Comparison of ENCODE assay signal across 9 cellular contexts in genomic region chr19:6260912-6261636, GRCh38. TPM values are rescaled to one million over a fixed set of nuclear protein-coding genes. Genes with fewer than 3 reads are reported as not detected.
DNase-seq lines count a peak whose midpoint lies in the region; ATAC-seq, FAIRE-seq and TF ChIP-seq lines count a peak whose summit lies in the region.
"Had no signal": no experiment of that assay in that cellular context is flagged by ENCODE, and none has a peak within 500 bp of the region (broad histone marks: within the 10 kb centered on the region; RNA-seq: fewer than 3 reads in every experiment).

No MANE protein-coding gene starts in this region.

- peaks cover 58% of the 10 kb centered on the region for H3K36me3 Mint-ChIP-seq in CD4-positive, alpha-beta T cell (ENCODE audit: low read depth)
- H3K36me3 Mint-ChIP-seq in CD8-positive, alpha-beta memory T cell = peaks cover 0 to 73% (median 8%) of the 10 kb centered on the region in 3 donors

- H2BK20ac ChIP-seq in IMR-90 (ENCODE audit: low read depth, low read length) = no peak overlapping the region

- no peaks in the 10 kb centered on the region for H3K9me3 ChIP-seq in CD4-positive, alpha-beta T cell (ENCODE audit: control insufficient read depth, low read length)
- no peaks in the 10 kb centered on the region for H3K9me3 ChIP-seq in IMR-90 (ENCODE audit: control insufficient read depth, insufficient read depth, low read length)
- H3K9me3 ChIP-seq in kidney (ENCODE audit: control insufficient read depth in 1 of 2, low read length in 2 of 2) = no peaks in the 10 kb centered on the region
- no peaks in the 10 kb centered on the region for H3K9me3 ChIP-seq in CD8-positive, alpha-beta memory T cell (ENCODE audit: low read length)

- H2AFZ ChIP-seq in IMR-90 (replicated peaks; ENCODE audit: low read length, poor library complexity) = no peak overlapping the region

- H3K9ac ChIP-seq in IMR-90 (ENCODE audit: low read depth, low read length) (no peak overlapping the region), kidney (ENCODE audit: low read length in 2 of 2) (no peak overlapping the region)

- ATAC-seq in CD4-positive, alpha-beta T cell (ENCODE audit: poor library complexity) = peak; percentile 68
- peak; percentile 43 for ATAC-seq in IMR-90 (ENCODE audit: low read depth)
- no peak for ATAC-seq in GM21717 (IDR thresholded peaks at IDR 0.05; ENCODE audit: unreplicated experiment)

- no peak overlapping the region for H3K4me2 ChIP-seq in IMR-90 (ENCODE audit: low read depth, low read length)

- H3K4ac ChIP-seq in IMR-90 (ENCODE audit: low read depth, low read length) = no peak overlapping the region

- intact Hi-C loops in CD4-positive, alpha-beta T cell (cut with DNase I, micrococcal nuclease) = no loop called here
- intact Hi-C loops in IMR-90 (cut with micrococcal nuclease) (no loop called here), kidney (cut with DNase I) (no loop called here)

- H3K9me1 ChIP-seq in IMR-90 (ENCODE audit: insufficient read depth, low read length) = peaks cover 17% of the 10 kb centered on the region

- no peak overlapping the region for H3K14ac ChIP-seq in IMR-90 (replicated peaks; ENCODE audit: low read depth, low read length)

- H2BK15ac ChIP-seq in IMR-90 (ENCODE audit: low read depth, low read length) = no peak overlapping the region

- peak in 5 of 10 experiments; percentile 9 to 45 (median 19) for DNase-seq in CD4-positive, alpha-beta T cell
- peak; percentile 22 for DNase-seq in IMR-90
- peak; percentile 72 for DNase-seq in activated effector memory CD4-positive, alpha-beta T cell treated with anti-CD3 and anti-CD28 coated beads, Interleukin-2, amount 50 U/mL, for 16 hours
- no peak for DNase-seq in kidney
- no peak for DNase-seq in DMS79 (lab: John Stamatoyannopoulos, UW)
- no peak for DNase-seq in NCI-H2081 treated with DMSO at 0.1 percent for 48 hours (lab: John Stamatoyannopoulos, UW)
- DNase-seq in CD8-positive, alpha-beta memory T cell = no peak

- peak; percentile 60 for TF ChIP-seq CTCF in CD4-positive, alpha-beta T cell (IDR thresholded peaks at IDR 0.05)
- TF ChIP-seq CTCF in IMR-90 (conservative IDR thresholded peaks at IDR 0.05; ENCODE audit: low read depth, low read length) (peak; percentile 46), kidney (IDR thresholded peaks at IDR 0.05; ENCODE audit: borderline replicate concordance, extremely low read depth, insufficient read depth) (peak; percentile 14)

- no peak overlapping the region for H4K91ac ChIP-seq in IMR-90 (ENCODE audit: insufficient read depth, low read depth, low read length)

- FAIRE-seq in kidney (lab: Jason Lieb, UNC) = no peak

- TF ChIP-seq POLR2A in IMR-90 (IDR thresholded peaks at IDR 0.05; ENCODE audit: low read depth, low read length) = no peak

- no peaks in the 10 kb centered on the region for H3K9me3 Mint-ChIP-seq in CD4-positive, alpha-beta T cell
- H3K9me3 Mint-ChIP-seq in CD8-positive, alpha-beta memory T cell = no peaks in the 10 kb centered on the region

- H2AK9ac ChIP-seq in IMR-90 (replicated peaks; ENCODE audit: low read depth, low read length, poor library complexity) = no peak overlapping the region

- H3K23ac ChIP-seq in IMR-90 (ENCODE audit: low read depth, low read length) = no peak overlapping the region

- no peak overlapping the region for H3K27ac ChIP-seq in CD4-positive, alpha-beta T cell (ENCODE audit: low read depth, low read length)
- H3K27ac ChIP-seq in IMR-90 (ENCODE audit: insufficient read depth, low read length) = no peak overlapping the region
- H3K27ac ChIP-seq in kidney (ENCODE audit: low read depth in 2 of 2, low read length in 2 of 2) = no peak overlapping the region
- H3K27ac ChIP-seq in CD8-positive, alpha-beta memory T cell (ENCODE audit: low read depth, low read length) = no peak overlapping the region
- H3K27ac ChIP-seq: epithelial cell of prostate had no signal

- H3K27me3 Mint-ChIP-seq in CD4-positive, alpha-beta T cell = no peaks in the 10 kb centered on the region
- no peaks in the 10 kb centered on the region for H3K27me3 Mint-ChIP-seq in CD8-positive, alpha-beta memory T cell

- H3K27me3 ChIP-seq in CD4-positive, alpha-beta T cell (ENCODE audit: control insufficient read depth, insufficient read depth, low read length) = no peaks in the 10 kb centered on the region
- no peaks in the 10 kb centered on the region for H3K27me3 ChIP-seq in IMR-90 (ENCODE audit: control insufficient read depth, insufficient read depth, low read length)
- H3K27me3 ChIP-seq in CD8-positive, alpha-beta memory T cell (ENCODE audit: insufficient read depth, low read length, poor library complexity, severe bottlenecking) = no peaks in the 10 kb centered on the region

- H3K4me1 ChIP-seq in IMR-90 (ENCODE audit: control insufficient read depth, insufficient read depth, low read length) = peaks cover 22% of the 10 kb centered on the region
- H3K4me1 ChIP-seq in kidney (ENCODE audit: control insufficient read depth in 1 of 2, insufficient read depth in 1 of 2, low read depth in 1 of 2, low read length in 2 of 2) = no peaks in the 10 kb centered on the region
- no peaks in the 10 kb centered on the region for H3K4me1 ChIP-seq in CD8-positive, alpha-beta memory T cell (ENCODE audit: insufficient read depth, low read length)

- H2BK120ac ChIP-seq in IMR-90 (ENCODE audit: low read depth, low read length) = no peak overlapping the region

- H4K8ac ChIP-seq in IMR-90 (ENCODE audit: low read depth in 2 of 2, low read length in 2 of 2) = no peak overlapping the region

- POLR2A ChIA-PET in CD4-positive, alpha-beta T cell (lab: Charles Lee) = interaction anchor here (0.6 to 0.7 kb wide), 2 partner anchors 28 to 688 kb away, joined by 3 to 4 read pairs; no protein-coding TSS in a partner anchor
- POLR2A ChIA-PET in IMR-90 (lab: Charles Lee; ENCODE audit: unreplicated experiment) = no interaction called here
- POLR2A ChIA-PET in CD8-positive, alpha-beta memory T cell (lab: Charles Lee) = no interaction called here

- no TSS peak for BruUV-seq in IMR-90 (replicated peaks; lab: Mats Ljungman, UMichigan)

- no peak overlapping the region for H3K18ac ChIP-seq in IMR-90 (ENCODE audit: low read depth, low read length)

- H3K56ac ChIP-seq in IMR-90 (ENCODE audit: extremely low read depth, insufficient read depth, low read length) = no peak overlapping the region

- H3K4me1 Mint-ChIP-seq in CD4-positive, alpha-beta T cell (ENCODE audit: low read depth) = peaks cover 26% of the 10 kb centered on the region
- peaks cover 9 to 44% (median 29%) of the 10 kb centered on the region in 3 donors for H3K4me1 Mint-ChIP-seq in CD8-positive, alpha-beta memory T cell

- peak; percentile 42 for TF ChIP-seq RAD21 in IMR-90 (IDR thresholded peaks at IDR 0.05; ENCODE audit: low read length)

- peaks cover 50% of the 10 kb centered on the region for H3K36me3 ChIP-seq in IMR-90 (ENCODE audit: control insufficient read depth, insufficient read depth, low read length)
- peaks cover 12 to 18% of the 10 kb centered on the region in 2 donors for H3K36me3 ChIP-seq in kidney (ENCODE audit: control insufficient read depth in 1 of 2, insufficient read depth in 2 of 2, low read length in 2 of 2)
- H3K36me3 ChIP-seq in CD8-positive, alpha-beta memory T cell (ENCODE audit: insufficient read depth, low read length) = peaks cover 9% of the 10 kb centered on the region

- peaks cover 57% of the 10 kb centered on the region for H4K20me1 ChIP-seq in IMR-90 (ENCODE audit: insufficient read depth, low read length)

- in situ Hi-C loops in IMR-90 (cut with MboI; ENCODE audit: low sequenced_read_pairs) = no loop called here

- H3K4me3 Mint-ChIP-seq in CD4-positive, alpha-beta T cell = no peak overlapping the region
- H3K4me3 Mint-ChIP-seq in CD8-positive, alpha-beta memory T cell = no peak overlapping the region

- CTCF ChIA-PET in CD4-positive, alpha-beta T cell (lab: Charles Lee) = interaction anchor here (0.6 to 0.7 kb wide), 2 partner anchors 16 to 435 kb away, joined by 3 read pairs; no protein-coding TSS in a partner anchor
- CTCF ChIA-PET in IMR-90 (lab: Yijun Ruan, JAX) = no interaction called here
- CTCF ChIA-PET in CD8-positive, alpha-beta memory T cell (lab: Charles Lee) = interaction anchor here (1.5 kb wide), 1 partner anchor 42 kb away, joined by 4 read pairs; no protein-coding TSS in a partner anchor

- H3K4me3 ChIP-seq in IMR-90 (ENCODE audit: insufficient read depth, low read depth, low read length) (no peak overlapping the region), kidney (ENCODE audit: low read length in 2 of 2) (no peak overlapping the region)
- no peak overlapping the region for H3K4me3 ChIP-seq in CD8-positive, alpha-beta memory T cell (ENCODE audit: low read length)

- H3K27ac Mint-ChIP-seq in CD4-positive, alpha-beta T cell = no peak overlapping the region
- peak overlapping the region in 1 of 8 donors; percentile 26 for H3K27ac Mint-ChIP-seq in CD8-positive, alpha-beta memory T cell

- H3K79me1 ChIP-seq in IMR-90 (ENCODE audit: low read depth in 1 of 2, low read length in 2 of 2) = peaks cover 36 to 90% of the 10 kb centered on the region in 2 experiments

- 91% methylated on average over 10 of the region's 30 CpGs; no CpG with 5 or more reads in 1 of the 2 experiments for WGBS in IMR-90 (ENCODE audit: extremely low coverage in 2 of 2, insufficient read length in 1 of 2), 2 experiments

- H2BK5ac ChIP-seq in IMR-90 (ENCODE audit: low read depth, low read length, poor library complexity, severe bottlenecking) = no peak overlapping the region

- H2AK5ac ChIP-seq in IMR-90 (ENCODE audit: low read depth, low read length) = no peak overlapping the region

- no peak overlapping the region for H4K5ac ChIP-seq in IMR-90 (ENCODE audit: low read depth, low read length)

- dilution Hi-C loops in IMR-90 (cut with HindIII; ENCODE audit: low sequenced_read_pairs, unreplicated experiment) = no loop called here

TF ChIP-seq in IMR-90, 13 proteins besides CTCF, POLR2A, EP300 and RAD21:
- peak; percentile 38; the same call in 1 of the 2 replicates for TF ChIP-seq SMC3 (IDR thresholded peaks at IDR 0.05; ENCODE audit: low read depth, low read length)
- no peak for TF ChIP-seq MAZ (IDR thresholded peaks at IDR 0.05; ENCODE audit: borderline replicate concordance, low read depth, low read length)

RNA-seq across cellular contexts. Expression of gene MLLT1, which starts 18.7 kb away (rescaled TPM):
- 10 to 100 TPM; 18.3 to 22.1 TPM for total RNA-seq in CD4-positive, alpha-beta T cell
- total RNA-seq in IMR-90 (2012; rRNA removed) (1.3 and 1.7 TPM in 2 replicates), kidney (53.2 TPM)
- polyA plus RNA-seq in IMR-90 (2012; rRNA removed) (30.6 and 45.4 TPM in 2 replicates), kidney (ENCODE audit: insufficient read depth, low read depth, low replicate concordance) (32.0 TPM)
- 19.2 and 30.8 TPM in 2 replicates for polyA plus RNA-seq in IMR-90 (2012; cell fraction: cytosol; rRNA removed)
- 39.7 and 78.9 TPM in 2 replicates for polyA plus RNA-seq in IMR-90 (2012; cell fraction: nucleus; rRNA removed; ENCODE audit: low replicate concordance)
- 10 to 100 TPM; 63.9 to 64.2 TPM for total RNA-seq in CD8-positive, alpha-beta memory T cell
- polyA plus RNA-seq in CD8-positive, alpha-beta memory T cell = 2.5 TPM

Comparison
In these comparisons a context has a peak if more than half of its experiments do, and no peak if none do; other contexts are left out.
1. DNase-seq: peak in IMR-90 (single experiment) and activated effector memory CD4-positive, alpha-beta T cell treated with anti-CD3 and anti-CD28 coated beads, Interleukin-2, amount 50 U/mL, for 16 hours (single experiment); none in kidney (single experiment), DMS79 (single experiment), NCI-H2081 treated with DMSO at 0.1 percent for 48 hours (single experiment) and CD8-positive, alpha-beta memory T cell (0 of 5).
2. Peak in every context shown above with its lines, with median percentiles within 50 percentile points of each other: CTCF ChIP-seq.